Comparison of ENCODE assay signal across 8 cellular contexts in genomic region chr3:69288161-69288895, GRCh38.
A peak's percentile ranks its signal among the peaks of the same experiment; 100 is the strongest.
DNase-seq lines count a peak whose midpoint lies in the region; ATAC-seq and TF ChIP-seq lines count a peak whose summit lies in the region.

No MANE protein-coding gene starts in this region.

- TF ChIP-seq CTCF in upper lobe of right lung (IDR thresholded peaks at IDR 0.05) = no peak

- ATAC-seq in GM21529 (IDR thresholded peaks at IDR 0.05; ENCODE audit: unreplicated experiment) = peak; percentile 89
- ATAC-seq in SK-N-SH treated with all-trans-retinoic acid at 6 μM for 48 hours = peak; percentile 67
- ATAC-seq in upper lobe of right lung = no peak

- DNase-seq in DMS153 (lab: John Stamatoyannopoulos, UW) (peak; percentile 1), left kidney (ENCODE audit: low read depth, low spot score) (peak; percentile 69), upper lobe of right lung (no peak), NCI-H2196 treated with DMSO at 0.1 percent for 48 hours (lab: John Stamatoyannopoulos, UW; ENCODE audit: unreplicated experiment) (no peak), NCI-H2196 (lab: John Stamatoyannopoulos, UW; ENCODE audit: unreplicated experiment) (no peak), NCI-H510A treated with DMSO at 0.1 percent for 48 hours (lab: John Stamatoyannopoulos, UW) (no peak)

- H3K9me3 ChIP-seq in upper lobe of right lung = no peaks in the 10 kb centered on the region

- intact Hi-C loops in upper lobe of right lung (cut with DNase I) = no loop called here

- H3K27me3 ChIP-seq in upper lobe of right lung = no peaks in the 10 kb centered on the region

- H3K4me1 ChIP-seq in upper lobe of right lung = no peaks in the 10 kb centered on the region

- no peak overlapping the region for H3K27ac ChIP-seq in upper lobe of right lung

- peaks cover 20% of the 10 kb centered on the region for H3K36me3 ChIP-seq in upper lobe of right lung

- H3K4me3 ChIP-seq in upper lobe of right lung = no peak overlapping the region

TF ChIP-seq in SK-N-SH treated with all-trans-retinoic acid at 6 μM for 48 hours, 23 proteins besides CTCF, POLR2A, EP300 and RAD21:
- no peak for TF ChIP-seq GLIS3 (CRISPR knock-in tag; IDR thresholded peaks at IDR 0.05)
- no peak for TF ChIP-seq POU6F1 (CRISPR knock-in tag; IDR thresholded peaks at IDR 0.05; ENCODE audit: borderline replicate concordance, low read depth)
- TF ChIP-seq CREB5 (CRISPR knock-in tag; IDR thresholded peaks at IDR 0.05; ENCODE audit: low read depth) = no peak
- no peak for TF ChIP-seq ZNF565 (CRISPR knock-in tag; conservative IDR thresholded peaks at IDR 0.05; ENCODE audit: low read depth)
- TF ChIP-seq ZNF70 (CRISPR knock-in tag; IDR thresholded peaks at IDR 0.05) = no peak
- TF ChIP-seq ARNTL (CRISPR knock-in tag; IDR thresholded peaks at IDR 0.05; ENCODE audit: borderline replicate concordance, low read depth) = no peak
- no peak for TF ChIP-seq ZNF8 (CRISPR knock-in tag; IDR thresholded peaks at IDR 0.05)
TF ChIP-seq in SK-N-SH treated with all-trans-retinoic acid at 6 μM for 48 hours: peak in this region for 0.

Comparison
In these comparisons a context has a peak if more than half of its experiments do, and no peak if none do; other contexts are left out.
1. DNase-seq: peak in DMS153 (single experiment) and left kidney (single experiment); none in upper lobe of right lung (single experiment), NCI-H2196 treated with DMSO at 0.1 percent for 48 hours (single experiment), NCI-H2196 (single experiment) and NCI-H510A treated with DMSO at 0.1 percent for 48 hours (single experiment).